ENCODE assay signal across 8 cellular contexts in genomic region chr7:76357379-76358052, GRCh38. TPM values are rescaled to one million over a fixed set of nuclear protein-coding genes. Genes with fewer than 3 reads are reported as not detected.
A peak's percentile ranks its signal among the peaks of the same experiment; 100 is the strongest.
DNase-seq lines count a peak whose midpoint lies in the region; ATAC-seq, FAIRE-seq and TF ChIP-seq lines count a peak whose summit lies in the region.

No MANE protein-coding gene starts in this region.

- H4K20me1 ChIP-seq in MM.1S (ENCODE audit: insufficient read depth, low read length) = peaks cover 41% of the 10 kb centered on the region

- TF ChIP-seq CTCF in C4-2B (conservative IDR thresholded peaks at IDR 0.05) (no peak), MM.1S (IDR thresholded peaks at IDR 0.05; ENCODE audit: low read length) (no peak), bronchial epithelial cell (IDR thresholded peaks at IDR 0.05; ENCODE audit: insufficient read depth, low read length, severe bottlenecking) (no peak), omental fat pad (IDR thresholded peaks at IDR 0.05) (no peak)

- H2AFZ ChIP-seq in MM.1S (ENCODE audit: low read length) = no peak overlapping the region

- H3K4me1 ChIP-seq in MM.1S (ENCODE audit: low read length) (peaks cover 21% of the 10 kb centered on the region), mucosa of stomach (ENCODE audit: control insufficient read depth, insufficient read depth, low read length) (peaks cover 20% of the 10 kb centered on the region)

- 0 out of 2 replicates have a peak, but pooled peaks cover 4% of the 10 kb centered on the region for H3F3A ChIP-seq in MM.1S (ENCODE audit: insufficient read depth, low read length)

- H3K4me3 ChIP-seq in MM.1S (ENCODE audit: low read length) = peak overlapping the region; percentile 99
- peak overlapping the region; percentile 100 for H3K4me3 ChIP-seq in bronchial epithelial cell (ENCODE audit: low read depth, low read length)
- peak overlapping the region; percentile 51 for H3K4me3 ChIP-seq in mucosa of stomach (ENCODE audit: low read length)

- H3K27me3 ChIP-seq in MM.1S (replicated peaks; ENCODE audit: insufficient read depth, low read length) (no peaks in the 10 kb centered on the region), bronchial epithelial cell (ENCODE audit: control insufficient read depth, insufficient read depth, low read length) (no peaks in the 10 kb centered on the region), mucosa of stomach (ENCODE audit: control insufficient read depth, insufficient read depth, low read length) (no peaks in the 10 kb centered on the region)

- H3K9me2 ChIP-seq in MM.1S (replicated peaks; ENCODE audit: insufficient read depth, low read length) = no peaks in the 10 kb centered on the region

- H3K9me3 ChIP-seq in MM.1S (replicated peaks; ENCODE audit: insufficient read depth, low read length) (no peaks in the 10 kb centered on the region), mucosa of stomach (ENCODE audit: control insufficient read depth, low read length) (no peaks in the 10 kb centered on the region)

- no peak for FAIRE-seq in bronchial epithelial cell (lab: Jason Lieb, UNC)

- H3K27ac ChIP-seq in C4-2B = peak overlapping the region; percentile 99
- peak overlapping the region; percentile 86; the same call in 1 of the 2 replicates for H3K27ac ChIP-seq in MM.1S (ENCODE audit: low read length)

- DNase-seq in MM.1S = no peak
- no peak for DNase-seq in bronchial epithelial cell (ENCODE audit: low read depth)
- DNase-seq in omental fat pad (ENCODE audit: low spot score) = no peak
- DNase-seq in SKM-1 treated with dmso at 0.1 percent for 144 hours (lab: John Stamatoyannopoulos, UW; ENCODE audit: unreplicated experiment) = no peak
- DNase-seq in cerebellum (ENCODE audit: low spot score) = no peak

- ATAC-seq in omental fat pad (ENCODE audit: low FRiP score) (no peak), GM18867 (IDR thresholded peaks at IDR 0.05; ENCODE audit: unreplicated experiment) (no peak)

- H3K79me2 ChIP-seq in MM.1S (ENCODE audit: low read length) = peaks cover 63% of the 10 kb centered on the region

- peak overlapping the region; percentile 64 for H3K4me2 ChIP-seq in MM.1S (ENCODE audit: low read depth, low read length)

- H3K9ac ChIP-seq in MM.1S (ENCODE audit: low read length) = peak overlapping the region; percentile 96
- H3K9ac ChIP-seq in mucosa of stomach (ENCODE audit: low read length) = peak overlapping the region; percentile 93

- H3K36me3 ChIP-seq in MM.1S (replicated peaks; ENCODE audit: insufficient read depth, low read length) (peaks cover 25% of the 10 kb centered on the region), bronchial epithelial cell (ENCODE audit: control insufficient read depth, insufficient read depth, low read length) (peaks cover 5% of the 10 kb centered on the region), mucosa of stomach (ENCODE audit: control insufficient read depth, insufficient read depth, low read length) (no peaks in the 10 kb centered on the region)

RNA-seq across cellular contexts. Expression of gene YWHAG, which starts 1.3 kb away (rescaled TPM):
- total RNA-seq in bronchial epithelial cell (112 and 142 TPM in 2 replicates), omental fat pad (100 to 1,000 TPM in 3 of 4 donors, 10 to 100 TPM in 1; 98.0 to 263 (median 147) TPM), cerebellum (226 TPM)

RNA-seq across cellular contexts. Expression of gene SSC4D, which starts 52.0 kb away (rescaled TPM):
- total RNA-seq in bronchial epithelial cell (0.79 and 1.3 TPM in 2 replicates), omental fat pad (10 to 100 TPM in 1 of 4 donors, 1 to 10 TPM in 3; 2.1 to 14.6 (median 3.4) TPM), cerebellum (0.73 TPM)

RNA-seq across cellular contexts. Expression of gene HSPB1, which starts 55.0 kb away (rescaled TPM):
- total RNA-seq in bronchial epithelial cell (36.1 and 164 TPM in 2 replicates), omental fat pad (100 to 1,000 TPM; 178 to 353 (median 267) TPM), cerebellum (11.9 TPM)
